Comparison of ENCODE assay signal across 9 cellular contexts in the genomic region with DNA sequence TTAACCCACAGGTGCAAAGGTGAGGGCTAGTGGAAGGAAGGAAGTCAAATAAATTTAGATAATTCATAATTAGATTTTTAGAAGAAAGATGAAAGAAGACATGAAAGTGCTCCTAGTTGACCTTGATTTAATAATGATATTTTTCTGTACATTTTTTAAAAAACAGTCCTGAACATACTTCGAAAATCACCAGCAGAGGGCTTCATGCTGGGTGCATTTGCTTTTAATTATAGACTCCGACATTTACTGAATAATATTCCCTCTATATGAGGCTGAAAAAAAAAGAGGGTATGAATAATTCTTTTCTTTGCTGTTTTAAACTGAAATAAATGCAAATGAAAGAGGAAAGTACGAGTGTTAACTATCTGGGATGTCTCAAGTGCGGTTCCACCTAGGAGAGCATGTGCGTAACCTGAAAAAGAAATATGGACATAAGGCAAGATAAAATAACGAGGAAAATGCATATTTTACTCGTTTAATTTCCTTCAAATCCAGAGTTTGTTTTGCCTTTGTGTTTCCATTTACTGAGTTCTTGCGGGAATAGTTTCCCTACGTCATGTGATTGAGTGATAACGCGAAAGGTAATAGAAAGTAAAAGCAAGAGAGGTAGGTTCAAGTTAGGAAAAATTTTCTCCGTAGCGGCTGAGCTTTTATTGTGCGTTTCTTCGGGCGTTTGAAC. TPM values are rescaled to one million over a fixed set of nuclear protein-coding genes. Genes with fewer than 3 reads are reported as not detected.
DNase-seq lines count a peak whose midpoint lies in the region; ATAC-seq, FAIRE-seq and TF ChIP-seq lines count a peak whose summit lies in the region.
"Had no signal": no experiment of that assay in that cellular context is flagged by ENCODE, and none has a peak within 500 bp of the region (broad histone marks: within the 10 kb centered on the region; RNA-seq: fewer than 3 reads in every experiment).

No MANE protein-coding gene starts in this region.

- H2AFZ ChIP-seq in SK-N-SH (ENCODE audit: low read depth) = peak overlapping the region; percentile 78

- H3K9me3 ChIP-seq in SK-N-SH (no peaks in the 10 kb centered on the region), small intestine (ENCODE audit: control insufficient read depth, low read depth) (no peaks in the 10 kb centered on the region)

- peaks cover 16% of the 10 kb centered on the region for H3K27me3 ChIP-seq in BJ (ENCODE audit: control insufficient read depth, insufficient read depth, low read length)
- H3K27me3 ChIP-seq in SK-N-SH (ENCODE audit: insufficient read depth) = peaks cover 31% of the 10 kb centered on the region
- H3K27me3 ChIP-seq in small intestine (ENCODE audit: control insufficient read depth in 2 of 2, insufficient read depth in 2 of 2, low read length in 2 of 2) = peaks cover 4 to 18% of the 10 kb centered on the region in 2 donors

- TF ChIP-seq RAD21 in SK-N-SH (IDR thresholded peaks at IDR 0.05; ENCODE audit: low read length) = peak; percentile 54

- H3K79me2 ChIP-seq in SK-N-SH (ENCODE audit: insufficient read depth) = no peaks in the 10 kb centered on the region

- DNase-seq in BJ (ENCODE audit: low read depth) = no peak
- DNase-seq in SK-N-SH = no peak
- DNase-seq in fibroblast of the aortic adventitia (ENCODE audit: low read depth) = peak; percentile 40
- peak; percentile 9 for DNase-seq in small intestine
- no peak for DNase-seq in NCI-H1694 (lab: John Stamatoyannopoulos, UW)
- DNase-seq in GM19238 (ENCODE audit: insufficient read length, low spot score) = no peak

- POLR2A ChIA-PET in BJ (lab: Charles Lee) (no interaction called here), SK-N-SH (lab: Yijun Ruan, JAX) (no interaction called here)

- no peak for FAIRE-seq in small intestine (lab: Jason Lieb, UNC)

- no peaks in the 10 kb centered on the region for H3K9me2 ChIP-seq in SK-N-SH

- H3K36me3 ChIP-seq in BJ (ENCODE audit: control insufficient read depth, insufficient read depth, low read length) = no peaks in the 10 kb centered on the region
- H3K36me3 ChIP-seq in SK-N-SH (replicated peaks in 1 of 2; ENCODE audit: control insufficient read depth in 1 of 2, insufficient read depth in 2 of 2, low read length in 1 of 2) = no peaks in the 10 kb centered on the region
- no peaks in the 10 kb centered on the region for H3K36me3 ChIP-seq in small intestine (ENCODE audit: control insufficient read depth in 2 of 2, insufficient read depth in 2 of 2, low read length in 2 of 2)

- peak overlapping the region in 1 of 2 experiments; percentile 99; a peak in 2 of 4 replicates for H3K27ac ChIP-seq in SK-N-SH (ENCODE audit: low read depth in 2 of 2, low read length in 1 of 2)
- H3K27ac ChIP-seq in small intestine (ENCODE audit: low read depth in 1 of 2, low read length in 1 of 2) = no peak overlapping the region

- no peak for TF ChIP-seq EP300 in SK-N-SH (IDR thresholded peaks at IDR 0.05; ENCODE audit: borderline replicate concordance in 1 of 2, low read depth in 1 of 2, low read length in 1 of 2)

- H3K4me1 ChIP-seq in SK-N-SH (ENCODE audit: control insufficient read depth in 1 of 2, insufficient read depth in 2 of 2, low read depth in 1 of 2, low read length in 1 of 2) (peaks cover 0 to 3% of the 10 kb centered on the region in 2 experiments; a peak in 1 of 4 replicates), small intestine (ENCODE audit: control insufficient read depth in 2 of 2, insufficient read depth in 1 of 2, low read depth in 1 of 2, low read length in 1 of 2) (no peaks in the 10 kb centered on the region)

- H3K4me3 ChIP-seq in BJ (ENCODE audit: low read depth, low read length) (peak overlapping the region; percentile 46), SK-N-SH (ENCODE audit: low read depth in 2 of 2, low read length in 1 of 2) (peak overlapping the region; percentile 63), fibroblast of the aortic adventitia (ENCODE audit: low read depth, low read length) (peak overlapping the region; percentile 65), small intestine (ENCODE audit: low read depth in 1 of 2, low read length in 2 of 2) (peak overlapping the region in 1 of 2 donors; percentile 51)

- WGBS in SK-N-SH (ENCODE audit: low lambda C conversion rate) = 2% methylated on average over 16 of the region's 16 CpGs
- WGBS in small intestine, 3 donors = 2 to 6% (median 2%) methylated on average over 16 of the region's 16 CpGs

- H3K4me2 ChIP-seq in SK-N-SH = peak overlapping the region; percentile 69; the same call in 1 of the 2 replicates

- H3F3A ChIP-seq in SK-N-SH (replicated peaks; ENCODE audit: insufficient read depth) = no peaks in the 10 kb centered on the region

- TF ChIP-seq CTCF in BJ (IDR thresholded peaks at IDR 0.05; ENCODE audit: insufficient read depth, low read depth, low read length) = peak; percentile 49
- peak; percentile 72 for TF ChIP-seq CTCF in SK-N-SH (IDR thresholded peaks at IDR 0.05)
- TF ChIP-seq CTCF in fibroblast of the aortic adventitia (IDR thresholded peaks at IDR 0.05; ENCODE audit: insufficient read depth, low read length) = peak; percentile 52

- ATAC-seq in GM18517 (IDR thresholded peaks at IDR 0.05; ENCODE audit: unreplicated experiment) = peak; percentile 46
- ATAC-seq in HG03064 (IDR thresholded peaks at IDR 0.05; ENCODE audit: low read depth, unreplicated experiment) = peak; percentile 41

- peak overlapping the region; percentile 10; the same call in 1 of the 2 replicates for H3K9ac ChIP-seq in SK-N-SH

- H4K20me1 ChIP-seq in SK-N-SH (ENCODE audit: insufficient read depth) = no peaks in the 10 kb centered on the region; the same call in 1 of the 2 replicates

- CTCF ChIA-PET in BJ (lab: Yijun Ruan, JAX) (interaction anchor here (0.9 to 1.0 kb wide), 4 partner anchors 13 to 1205 kb away, joined by 3 to 5 read pairs (median 4); no protein-coding TSS in a partner anchor), SK-N-SH (lab: Yijun Ruan, JAX) (interaction anchor here (0.6 to 2.6 kb wide), 24 partner anchors 13 to 1444 kb away, joined by 3 to 22 read pairs (median 3); no protein-coding TSS in a partner anchor)

TF ChIP-seq in SK-N-SH, 30 proteins besides CTCF, POLR2A, EP300 and RAD21 (continues in another document):
- TF ChIP-seq SIN3A (IDR thresholded peaks at IDR 0.05; ENCODE audit: borderline replicate concordance, low read depth, low read length) (no peak), MEF2A (IDR thresholded peaks at IDR 0.05; ENCODE audit: borderline replicate concordance, low read depth) (no peak), FOXJ3 (CRISPR knock-in tag; IDR thresholded peaks at IDR 0.05) (no peak), RCOR1 (IDR thresholded peaks at IDR 0.05; ENCODE audit: low read length) (no peak), JUND (IDR thresholded peaks at IDR 0.05) (no peak), TEAD4 (IDR thresholded peaks at IDR 0.05; ENCODE audit: borderline replicate concordance, insufficient read depth) (no peak), GABPA (IDR thresholded peaks at IDR 0.05; ENCODE audit: low read depth) (no peak), EZH2phosphoT487 (IDR thresholded peaks at IDR 0.05; ENCODE audit: borderline replicate concordance, low read depth) (no peak)
- TF ChIP-seq, protein P1, sequence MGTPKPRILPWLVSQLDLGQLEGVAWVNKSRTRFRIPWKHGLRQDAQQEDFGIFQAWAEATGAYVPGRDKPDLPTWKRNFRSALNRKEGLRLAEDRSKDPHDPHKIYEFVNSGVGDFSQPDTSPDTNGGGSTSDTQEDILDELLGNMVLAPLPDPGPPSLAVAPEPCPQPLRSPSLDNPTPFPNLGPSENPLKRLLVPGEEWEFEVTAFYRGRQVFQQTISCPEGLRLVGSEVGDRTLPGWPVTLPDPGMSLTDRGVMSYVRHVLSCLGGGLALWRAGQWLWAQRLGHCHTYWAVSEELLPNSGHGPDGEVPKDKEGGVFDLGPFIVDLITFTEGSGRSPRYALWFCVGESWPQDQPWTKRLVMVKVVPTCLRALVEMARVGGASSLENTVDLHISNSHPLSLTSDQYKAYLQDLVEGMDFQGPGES (IDR thresholded peaks at IDR 0.05; ENCODE audit: low read depth, low read length) = no peak
- TF ChIP-seq, protein P2, sequence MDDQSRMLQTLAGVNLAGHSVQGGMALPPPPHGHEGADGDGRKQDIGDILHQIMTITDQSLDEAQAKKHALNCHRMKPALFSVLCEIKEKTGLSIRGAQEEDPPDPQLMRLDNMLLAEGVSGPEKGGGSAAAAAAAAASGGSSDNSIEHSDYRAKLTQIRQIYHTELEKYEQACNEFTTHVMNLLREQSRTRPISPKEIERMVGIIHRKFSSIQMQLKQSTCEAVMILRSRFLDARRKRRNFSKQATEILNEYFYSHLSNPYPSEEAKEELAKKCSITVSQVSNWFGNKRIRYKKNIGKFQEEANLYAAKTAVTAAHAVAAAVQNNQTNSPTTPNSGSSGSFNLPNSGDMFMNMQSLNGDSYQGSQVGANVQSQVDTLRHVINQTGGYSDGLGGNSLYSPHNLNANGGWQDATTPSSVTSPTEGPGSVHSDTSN (IDR thresholded peaks at IDR 0.05) = no peak
- TF ChIP-seq, protein P3, sequence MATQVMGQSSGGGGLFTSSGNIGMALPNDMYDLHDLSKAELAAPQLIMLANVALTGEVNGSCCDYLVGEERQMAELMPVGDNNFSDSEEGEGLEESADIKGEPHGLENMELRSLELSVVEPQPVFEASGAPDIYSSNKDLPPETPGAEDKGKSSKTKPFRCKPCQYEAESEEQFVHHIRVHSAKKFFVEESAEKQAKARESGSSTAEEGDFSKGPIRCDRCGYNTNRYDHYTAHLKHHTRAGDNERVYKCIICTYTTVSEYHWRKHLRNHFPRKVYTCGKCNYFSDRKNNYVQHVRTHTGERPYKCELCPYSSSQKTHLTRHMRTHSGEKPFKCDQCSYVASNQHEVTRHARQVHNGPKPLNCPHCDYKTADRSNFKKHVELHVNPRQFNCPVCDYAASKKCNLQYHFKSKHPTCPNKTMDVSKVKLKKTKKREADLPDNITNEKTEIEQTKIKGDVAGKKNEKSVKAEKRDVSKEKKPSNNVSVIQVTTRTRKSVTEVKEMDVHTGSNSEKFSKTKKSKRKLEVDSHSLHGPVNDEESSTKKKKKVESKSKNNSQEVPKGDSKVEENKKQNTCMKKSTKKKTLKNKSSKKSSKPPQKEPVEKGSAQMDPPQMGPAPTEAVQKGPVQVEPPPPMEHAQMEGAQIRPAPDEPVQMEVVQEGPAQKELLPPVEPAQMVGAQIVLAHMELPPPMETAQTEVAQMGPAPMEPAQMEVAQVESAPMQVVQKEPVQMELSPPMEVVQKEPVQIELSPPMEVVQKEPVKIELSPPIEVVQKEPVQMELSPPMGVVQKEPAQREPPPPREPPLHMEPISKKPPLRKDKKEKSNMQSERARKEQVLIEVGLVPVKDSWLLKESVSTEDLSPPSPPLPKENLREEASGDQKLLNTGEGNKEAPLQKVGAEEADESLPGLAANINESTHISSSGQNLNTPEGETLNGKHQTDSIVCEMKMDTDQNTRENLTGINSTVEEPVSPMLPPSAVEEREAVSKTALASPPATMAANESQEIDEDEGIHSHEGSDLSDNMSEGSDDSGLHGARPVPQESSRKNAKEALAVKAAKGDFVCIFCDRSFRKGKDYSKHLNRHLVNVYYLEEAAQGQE (IDR thresholded peaks at IDR 0.05; ENCODE audit: low read depth, low read length) = no peak

RNA-seq across cellular contexts. Expression of a gene that starts 3.1 kb away (rescaled TPM):
- polyA plus RNA-seq in BJ (2011; rRNA removed) (not detected in 2 replicates), SK-N-SH (2012; rRNA removed) (1.1 and 2.9 TPM in 2 replicates), small intestine (not detected)
- not detected in 2 replicates for polyA minus RNA-seq in BJ (2011; rRNA and poly(A)+ RNA removed)
- 2.4 and 4.5 TPM in 2 replicates for polyA plus RNA-seq in SK-N-SH (2012; cell fraction: cytosol; rRNA removed)
- polyA plus RNA-seq in SK-N-SH (2012; cell fraction: nucleus; rRNA removed) = 3.5 and 6.8 TPM in 2 replicates
- total RNA-seq in fibroblast of the aortic adventitia (ENCODE audit: low replicate concordance) = under 0.01 TPM in 1 of 2 replicates, not detected in the other
- total RNA-seq: activated CD8-positive, alpha-beta memory T cell treated with anti-CD3 and anti-CD28 coated beads for 36 hours had no signal

Comparison
In these comparisons a context has a peak if more than half of its experiments do, and no peak if none do; other contexts are left out.
1. DNase-seq: peak in fibroblast of the aortic adventitia (single experiment) and small intestine (single experiment); none in BJ (single experiment), SK-N-SH (single experiment), NCI-H1694 (single experiment) and GM19238 (single experiment).
2. Peak in every context shown above with its lines, with median percentiles within 50 percentile points of each other: CTCF ChIP-seq.